ENCODE assay signal across 17 cellular contexts in genomic region chr1:13231061-13231750, GRCh38. TPM values are rescaled to one million over a fixed set of nuclear protein-coding genes. Genes with fewer than 3 reads are reported as not detected.
"Had no signal": no experiment of that assay in that cellular context is flagged by ENCODE, and none has a peak within 500 bp of the region (broad histone marks: within the 10 kb centered on the region; RNA-seq: fewer than 3 reads in every experiment).

No MANE protein-coding gene starts in this region.

RNA-seq across cellular contexts. Expression of gene PRAMEF18, which starts 5.3 kb away (rescaled TPM):
- total RNA-seq: activated CD4-positive, alpha-beta memory T cell treated with anti-CD3 and anti-CD28 coated beads for 36 hours; activated CD4-positive, alpha-beta T cell treated with anti-CD3 and anti-CD28 coated beads for 36 hours; activated CD8-positive, alpha-beta memory T cell treated with anti-CD3 and anti-CD28 coated beads for 36 hours; activated naive CD8-positive, alpha-beta T cell treated with anti-CD3 and anti-CD28 coated beads, Interleukin-2, amount 10 ng/mL, durations not matched to agents 7 days and 5 days; activated T-cell treated with anti-CD3 and anti-CD28 coated beads, Interleukin-2, amount 50 U/mL, for 72 hours; activated T-helper 17 cell treated with anti-CD3 and anti-CD28 coated beads, Interleukin-2, amount 50 U/mL, for 72 hours; ascending aorta; cardiac muscle cell; HepG2; LHCN-M2; RPMI7951; SK-MEL-5; T-cell; T-helper 17 cell; WTC11 had no signal
- polyA plus RNA-seq: adipose tissue, cardiac muscle cell, HepG2, IgD-negative memory B cell had no signal

RNA-seq across cellular contexts. Expression of gene PRAMEF5, which starts 22.8 kb away (rescaled TPM):
- total RNA-seq: activated CD4-positive, alpha-beta memory T cell treated with anti-CD3 and anti-CD28 coated beads for 36 hours; activated CD4-positive, alpha-beta T cell treated with anti-CD3 and anti-CD28 coated beads for 36 hours; activated CD8-positive, alpha-beta memory T cell treated with anti-CD3 and anti-CD28 coated beads for 36 hours; activated naive CD8-positive, alpha-beta T cell treated with anti-CD3 and anti-CD28 coated beads, Interleukin-2, amount 10 ng/mL, durations not matched to agents 7 days and 5 days; activated T-cell treated with anti-CD3 and anti-CD28 coated beads, Interleukin-2, amount 50 U/mL, for 72 hours; activated T-helper 17 cell treated with anti-CD3 and anti-CD28 coated beads, Interleukin-2, amount 50 U/mL, for 72 hours; ascending aorta; cardiac muscle cell; HepG2; LHCN-M2; RPMI7951; SK-MEL-5; T-cell; T-helper 17 cell; WTC11 had no signal
- polyA plus RNA-seq: adipose tissue, cardiac muscle cell, HepG2, IgD-negative memory B cell had no signal

RNA-seq across cellular contexts. Expression of gene PRAMEF13, which starts 30.0 kb away (rescaled TPM):
- total RNA-seq: activated CD4-positive, alpha-beta memory T cell treated with anti-CD3 and anti-CD28 coated beads for 36 hours; activated CD4-positive, alpha-beta T cell treated with anti-CD3 and anti-CD28 coated beads for 36 hours; activated CD8-positive, alpha-beta memory T cell treated with anti-CD3 and anti-CD28 coated beads for 36 hours; activated naive CD8-positive, alpha-beta T cell treated with anti-CD3 and anti-CD28 coated beads, Interleukin-2, amount 10 ng/mL, durations not matched to agents 7 days and 5 days; activated T-cell treated with anti-CD3 and anti-CD28 coated beads, Interleukin-2, amount 50 U/mL, for 72 hours; activated T-helper 17 cell treated with anti-CD3 and anti-CD28 coated beads, Interleukin-2, amount 50 U/mL, for 72 hours; ascending aorta; cardiac muscle cell; HepG2; LHCN-M2; RPMI7951; SK-MEL-5; T-cell; T-helper 17 cell; WTC11 had no signal
- polyA plus RNA-seq: adipose tissue, cardiac muscle cell, HepG2, IgD-negative memory B cell had no signal

RNA-seq across cellular contexts. Expression of gene PRAMEF8, which starts 53.7 kb away (rescaled TPM):
- total RNA-seq: activated CD4-positive, alpha-beta memory T cell treated with anti-CD3 and anti-CD28 coated beads for 36 hours; activated CD4-positive, alpha-beta T cell treated with anti-CD3 and anti-CD28 coated beads for 36 hours; activated CD8-positive, alpha-beta memory T cell treated with anti-CD3 and anti-CD28 coated beads for 36 hours; activated naive CD8-positive, alpha-beta T cell treated with anti-CD3 and anti-CD28 coated beads, Interleukin-2, amount 10 ng/mL, durations not matched to agents 7 days and 5 days; activated T-cell treated with anti-CD3 and anti-CD28 coated beads, Interleukin-2, amount 50 U/mL, for 72 hours; activated T-helper 17 cell treated with anti-CD3 and anti-CD28 coated beads, Interleukin-2, amount 50 U/mL, for 72 hours; ascending aorta; cardiac muscle cell; HepG2; LHCN-M2; RPMI7951; SK-MEL-5; T-cell; T-helper 17 cell; WTC11 had no signal
- polyA plus RNA-seq: adipose tissue, cardiac muscle cell, HepG2, IgD-negative memory B cell had no signal

RNA-seq across cellular contexts. Expression of gene PRAMEF9, which starts 59.6 kb away (rescaled TPM):
- total RNA-seq: activated CD4-positive, alpha-beta memory T cell treated with anti-CD3 and anti-CD28 coated beads for 36 hours; activated CD4-positive, alpha-beta T cell treated with anti-CD3 and anti-CD28 coated beads for 36 hours; activated CD8-positive, alpha-beta memory T cell treated with anti-CD3 and anti-CD28 coated beads for 36 hours; activated naive CD8-positive, alpha-beta T cell treated with anti-CD3 and anti-CD28 coated beads, Interleukin-2, amount 10 ng/mL, durations not matched to agents 7 days and 5 days; activated T-cell treated with anti-CD3 and anti-CD28 coated beads, Interleukin-2, amount 50 U/mL, for 72 hours; activated T-helper 17 cell treated with anti-CD3 and anti-CD28 coated beads, Interleukin-2, amount 50 U/mL, for 72 hours; ascending aorta; cardiac muscle cell; HepG2; LHCN-M2; RPMI7951; SK-MEL-5; T-cell; T-helper 17 cell; WTC11 had no signal
- polyA plus RNA-seq: adipose tissue, cardiac muscle cell, HepG2, IgD-negative memory B cell had no signal
